In genomic region chrX:57138674-57139073, GRCh38 we compare ENCODE assay signal across 2 cellular contexts.
TF ChIP-seq lines count a peak whose summit lies in the region.

No MANE protein-coding gene starts in this region.

TF ChIP-seq in HepG2, 621 proteins besides CTCF, POLR2A, EP300 and RAD21:
- TF ChIP-seq ZNF7 (CRISPR knock-in tag; IDR thresholded peaks at IDR 0.05) (no peak), ZNF496 (CRISPR knock-in tag; IDR thresholded peaks at IDR 0.05; ENCODE audit: insufficient replicate concordance) (no peak), MAFK (conservative IDR thresholded peaks at IDR 0.05 in 1 of 2, IDR thresholded peaks at IDR 0.05 in 1 of 2; ENCODE audit: low read length in 2 of 2) (peak in 1 of 2 experiments; percentile 84; a peak in 3 of 4 replicates), MAFF (IDR thresholded peaks at IDR 0.05; ENCODE audit: low read depth, low read length) (peak; percentile 69), ZNF44 (CRISPR knock-in tag; IDR thresholded peaks at IDR 0.05) (no peak)

TF ChIP-seq in K562, 482 proteins besides CTCF, POLR2A, EP300 and RAD21:
- TF ChIP-seq CHCHD3 (CRISPR knock-in tag; IDR thresholded peaks at IDR 0.05) = no peak
- peak; percentile 39; the same call in 1 of the 2 replicates for TF ChIP-seq MAFG (tag; conservative IDR thresholded peaks at IDR 0.05)
- peak; percentile 66 for TF ChIP-seq MAFF (IDR thresholded peaks at IDR 0.05; ENCODE audit: low read length)
- TF ChIP-seq MAFK (IDR thresholded peaks at IDR 0.05; ENCODE audit: low read length) = peak; percentile 62
- TF ChIP-seq C11orf30 (IDR thresholded peaks at IDR 0.05; ENCODE audit: low read depth) = peak; percentile 52; the same call in 1 of the 2 replicates
- no peak for TF ChIP-seq ZNF174 (CRISPR knock-in tag; IDR thresholded peaks at IDR 0.05)
- no peak for TF ChIP-seq SRF (CRISPR knock-in tag; IDR thresholded peaks at IDR 0.05)
- no peak for TF ChIP-seq SUPT5H (IDR thresholded peaks at IDR 0.05)
- peak; percentile 83 for TF ChIP-seq ZNF316 (IDR thresholded peaks at IDR 0.05)
TF ChIP-seq in K562: peak in this region for 5.
